Comparison of ENCODE assay signal across 25 cellular contexts in genomic region chr4:10727140-10727880, GRCh38. TPM values are rescaled to one million over a fixed set of nuclear protein-coding genes. Genes with fewer than 3 reads are reported as not detected.
DNase-seq lines count a peak whose midpoint lies in the region; ATAC-seq and TF ChIP-seq lines count a peak whose summit lies in the region.
"Had no signal": no experiment of that assay in that cellular context is flagged by ENCODE, and none has a peak within 500 bp of the region (broad histone marks: within the 10 kb centered on the region; RNA-seq: fewer than 3 reads in every experiment).

No MANE protein-coding gene starts in this region.

- peak overlapping the region; percentile 67 for H3K27ac Mint-ChIP-seq in T-helper 1 cell treated with Interleukin-12 subunit alpha and Interleukin-12 subunit beta and Interleukin-4 antibody, amounts not matched to agents 30 μg/mL and 1 μg/mL, for 36 hours
- peak overlapping the region; percentile 94 for H3K27ac Mint-ChIP-seq in activated T-helper 1 cell treated with anti-CD3 and anti-CD28 coated beads, Interleukin-12 subunit alpha, Interleukin-12 subunit beta, Interleukin-2, Interleukin-4 antibody, amounts not matched to agents 30 ng/mL and 10 ng/mL and 1 ng/mL, durations not matched to agents 14 hours and 24 hours and 36 hours
- peak overlapping the region; percentile 85 for H3K27ac Mint-ChIP-seq in stimulated activated naive CD8-positive, alpha-beta T cell treated with anti-CD3 and anti-CD28 coated beads, Interleukin-15, Interleukin-2, amounts not matched to agents 100 ng/mL and 50 ng/mL, for 24 hours
- no peak overlapping the region for H3K27ac Mint-ChIP-seq in MCF 10A (ENCODE audit: low read depth, unreplicated experiment)
- H3K27ac Mint-ChIP-seq: nephron progenitor cell had no signal

- H3K4me1 Mint-ChIP-seq in T-helper 1 cell treated with Interleukin-12 subunit alpha and Interleukin-12 subunit beta and Interleukin-4 antibody, amounts not matched to agents 30 μg/mL and 1 μg/mL, for 36 hours (ENCODE audit: low read depth): peaks cover 51% of the 10 kb centered on the region
- peaks cover 85% of the 10 kb centered on the region for H3K4me1 Mint-ChIP-seq in activated T-helper 1 cell treated with anti-CD3 and anti-CD28 coated beads, Interleukin-12 subunit alpha, Interleukin-12 subunit beta, Interleukin-2, Interleukin-4 antibody, amounts not matched to agents 30 ng/mL and 10 ng/mL and 1 ng/mL, durations not matched to agents 14 hours and 24 hours and 36 hours (ENCODE audit: low read depth)
- peaks cover 76% of the 10 kb centered on the region for H3K4me1 Mint-ChIP-seq in stimulated activated naive CD8-positive, alpha-beta T cell treated with anti-CD3 and anti-CD28 coated beads, Interleukin-15, Interleukin-2, amounts not matched to agents 100 ng/mL and 50 ng/mL, for 24 hours (ENCODE audit: low read depth)
- H3K4me1 Mint-ChIP-seq in MCF 10A (ENCODE audit: insufficient read depth, unreplicated experiment): no peaks in the 10 kb centered on the region

- BruUV-seq in MCF 10A (replicated peaks; lab: Mats Ljungman, UMichigan): no TSS peak

- TF ChIP-seq CTCF in GM13977 (IDR thresholded peaks at IDR 0.05; ENCODE audit: extremely low read depth, insufficient read depth, missing control alignments) (no peak), MCF 10A (IDR thresholded peaks at IDR 0.05; ENCODE audit: unreplicated experiment) (no peak)

- intact Hi-C loops in activated T-helper 1 cell treated with anti-CD3 and anti-CD28 coated beads, Interleukin-12 subunit alpha, Interleukin-12 subunit beta, Interleukin-2, Interleukin-4 antibody, amounts not matched to agents 30 ng/mL and 10 ng/mL and 1 ng/mL, durations not matched to agents 14 hours and 24 hours and 36 hours (cut with micrococcal nuclease): no loop called here
- intact Hi-C loops in MCF 10A (cut with micrococcal nuclease): no loop called here

- in situ Hi-C loops in GM13977 (cut with MboI; ENCODE audit: low pct_unique_long_range_greater_than_20kb, low sequenced_read_pairs, unreplicated experiment): loop anchor here (25.0 kb wide), 1 partner anchor 685 kb away; no protein-coding TSS in a partner anchor

- CTCF ChIA-PET in MCF 10A (lab: Yijun Ruan, JAX): interaction anchor here (0.7 kb wide), 1 partner anchor 70 kb away, joined by 3 read pairs; no protein-coding TSS in a partner anchor

- DNase-seq in T-helper 1 cell: no peak
- no peak for DNase-seq in activated T-helper 1 cell treated with anti-CD3 and anti-CD28 coated beads, Interleukin-12 subunit alpha, Interleukin-12 subunit beta, Interleukin-2, Interleukin-4 antibody, amounts not matched to agents 30 ng/mL and 10 ng/mL and 1 ng/mL, durations not matched to agents 14 hours and 24 hours and 36 hours (ENCODE audit: low spot score)
- DNase-seq in GM13977 (ENCODE audit: low spot score): no peak
- no peak for DNase-seq in MCF 10A (ENCODE audit: unreplicated experiment)
- DNase-seq in effector CD8-positive, alpha-beta T cell (lab: John Stamatoyannopoulos, UW): no peak
- DNase-seq: activated effector memory CD4-positive, alpha-beta T cell treated with anti-CD3 and anti-CD28 coated beads, Interleukin-2, amount 50 U/mL, for 16 hours; amygdala; foreskin melanocyte; HCEC 1CT; midbrain; MM.1S; nephron progenitor cell; stimulated activated naive CD4-positive, alpha-beta T cell treated with Interleukin-2 at 50 U/mL for 16 hours; T1000 had no signal

- H3K36me3 Mint-ChIP-seq in T-helper 1 cell treated with Interleukin-12 subunit alpha and Interleukin-12 subunit beta and Interleukin-4 antibody, amounts not matched to agents 30 μg/mL and 1 μg/mL, for 36 hours (ENCODE audit: low read depth): peaks cover 1% of the 10 kb centered on the region
- peaks cover 21% of the 10 kb centered on the region for H3K36me3 Mint-ChIP-seq in activated T-helper 1 cell treated with anti-CD3 and anti-CD28 coated beads, Interleukin-12 subunit alpha, Interleukin-12 subunit beta, Interleukin-2, Interleukin-4 antibody, amounts not matched to agents 30 ng/mL and 10 ng/mL and 1 ng/mL, durations not matched to agents 14 hours and 24 hours and 36 hours (ENCODE audit: low read depth)
- H3K36me3 Mint-ChIP-seq in stimulated activated naive CD8-positive, alpha-beta T cell treated with anti-CD3 and anti-CD28 coated beads, Interleukin-15, Interleukin-2, amounts not matched to agents 100 ng/mL and 50 ng/mL, for 24 hours (ENCODE audit: low read depth): no peaks in the 10 kb centered on the region
- H3K36me3 Mint-ChIP-seq in MCF 10A (ENCODE audit: insufficient read depth, unreplicated experiment): no peaks in the 10 kb centered on the region
- H3K36me3 Mint-ChIP-seq: IgD-negative memory B cell had no signal

- peaks cover 8% of the 10 kb centered on the region for H3K9me3 Mint-ChIP-seq in T-helper 1 cell treated with Interleukin-12 subunit alpha and Interleukin-12 subunit beta and Interleukin-4 antibody, amounts not matched to agents 30 μg/mL and 1 μg/mL, for 36 hours
- H3K9me3 Mint-ChIP-seq in activated T-helper 1 cell treated with anti-CD3 and anti-CD28 coated beads, Interleukin-12 subunit alpha, Interleukin-12 subunit beta, Interleukin-2, Interleukin-4 antibody, amounts not matched to agents 30 ng/mL and 10 ng/mL and 1 ng/mL, durations not matched to agents 14 hours and 24 hours and 36 hours: peaks cover 21% of the 10 kb centered on the region
- H3K9me3 Mint-ChIP-seq in stimulated activated naive CD8-positive, alpha-beta T cell treated with anti-CD3 and anti-CD28 coated beads, Interleukin-15, Interleukin-2, amounts not matched to agents 100 ng/mL and 50 ng/mL, for 24 hours: peaks cover 15% of the 10 kb centered on the region
- H3K9me3 Mint-ChIP-seq in MCF 10A (ENCODE audit: unreplicated experiment): peaks cover 43% of the 10 kb centered on the region
- H3K9me3 Mint-ChIP-seq: nephron progenitor cell had no signal

- no peaks in the 10 kb centered on the region for H3K27me3 Mint-ChIP-seq in T-helper 1 cell treated with Interleukin-12 subunit alpha and Interleukin-12 subunit beta and Interleukin-4 antibody, amounts not matched to agents 30 μg/mL and 1 μg/mL, for 36 hours (ENCODE audit: low read depth)
- no peaks in the 10 kb centered on the region for H3K27me3 Mint-ChIP-seq in activated T-helper 1 cell treated with anti-CD3 and anti-CD28 coated beads, Interleukin-12 subunit alpha, Interleukin-12 subunit beta, Interleukin-2, Interleukin-4 antibody, amounts not matched to agents 30 ng/mL and 10 ng/mL and 1 ng/mL, durations not matched to agents 14 hours and 24 hours and 36 hours (ENCODE audit: insufficient read depth)
- H3K27me3 Mint-ChIP-seq in stimulated activated naive CD8-positive, alpha-beta T cell treated with anti-CD3 and anti-CD28 coated beads, Interleukin-15, Interleukin-2, amounts not matched to agents 100 ng/mL and 50 ng/mL, for 24 hours: no peaks in the 10 kb centered on the region
- H3K27me3 Mint-ChIP-seq in MCF 10A (ENCODE audit: insufficient read depth, unreplicated experiment): no peaks in the 10 kb centered on the region

- peak; percentile 44 for ATAC-seq in GM19372 (IDR thresholded peaks at IDR 0.05; ENCODE audit: low read depth, unreplicated experiment)
- ATAC-seq: activated CD4-positive, CD25-positive, alpha-beta regulatory T cell treated with anti-CD3 and anti-CD28 coated beads, Interleukin-2, amount 50 U/mL, for 24 hours had no signal

- POLR2A ChIA-PET in MCF 10A (lab: Yijun Ruan, JAX): no interaction called here

- H3K4me3 Mint-ChIP-seq in T-helper 1 cell treated with Interleukin-12 subunit alpha and Interleukin-12 subunit beta and Interleukin-4 antibody, amounts not matched to agents 30 μg/mL and 1 μg/mL, for 36 hours: no peak overlapping the region
- peak overlapping the region; percentile 28 for H3K4me3 Mint-ChIP-seq in activated T-helper 1 cell treated with anti-CD3 and anti-CD28 coated beads, Interleukin-12 subunit alpha, Interleukin-12 subunit beta, Interleukin-2, Interleukin-4 antibody, amounts not matched to agents 30 ng/mL and 10 ng/mL and 1 ng/mL, durations not matched to agents 14 hours and 24 hours and 36 hours
- H3K4me3 Mint-ChIP-seq in stimulated activated naive CD8-positive, alpha-beta T cell treated with anti-CD3 and anti-CD28 coated beads, Interleukin-15, Interleukin-2, amounts not matched to agents 100 ng/mL and 50 ng/mL, for 24 hours: peak overlapping the region; percentile 12
- H3K4me3 Mint-ChIP-seq in MCF 10A (ENCODE audit: unreplicated experiment): no peak overlapping the region
- H3K4me3 Mint-ChIP-seq: nephron progenitor cell had no signal

RNA-seq across cellular contexts. Expression of gene CLNK, which starts 42.7 kb away (rescaled TPM):
- 0.57 and 1.1 TPM in 2 replicates for total RNA-seq in activated T-helper 1 cell treated with anti-CD3 and anti-CD28 coated beads, Interleukin-12 subunit alpha, Interleukin-12 subunit beta, Interleukin-2, Interleukin-4 antibody, amounts not matched to agents 30 ng/mL and 10 ng/mL and 1 ng/mL, durations not matched to agents 14 hours and 24 hours and 36 hours
- total RNA-seq in MCF 10A (2022): not detected in 2 replicates
- total RNA-seq: A172, cardiac muscle cell, dermis microvascular lymphatic vessel endothelial cell, epithelial cell of proximal tubule, sciatic nerve, SJSA1 had no signal

Comparison
In these comparisons a context has a peak if more than half of its experiments do, and no peak if none do; other contexts are left out.
1. H3K4me3 Mint-ChIP-seq: peak in activated T-helper 1 cell treated with anti-CD3 and anti-CD28 coated beads, Interleukin-12 subunit alpha, Interleukin-12 subunit beta, Interleukin-2, Interleukin-4 antibody, amounts not matched to agents 30 ng/mL and 10 ng/mL and 1 ng/mL, durations not matched to agents 14 hours and 24 hours and 36 hours (single experiment) and stimulated activated naive CD8-positive, alpha-beta T cell treated with anti-CD3 and anti-CD28 coated beads, Interleukin-15, Interleukin-2, amounts not matched to agents 100 ng/mL and 50 ng/mL, for 24 hours (single experiment); none in T-helper 1 cell treated with Interleukin-12 subunit alpha and Interleukin-12 subunit beta and Interleukin-4 antibody, amounts not matched to agents 30 μg/mL and 1 μg/mL, for 36 hours (single experiment) and MCF 10A (single experiment).